Comparison of ENCODE assay signal across 15 cellular contexts in the genomic region with DNA sequence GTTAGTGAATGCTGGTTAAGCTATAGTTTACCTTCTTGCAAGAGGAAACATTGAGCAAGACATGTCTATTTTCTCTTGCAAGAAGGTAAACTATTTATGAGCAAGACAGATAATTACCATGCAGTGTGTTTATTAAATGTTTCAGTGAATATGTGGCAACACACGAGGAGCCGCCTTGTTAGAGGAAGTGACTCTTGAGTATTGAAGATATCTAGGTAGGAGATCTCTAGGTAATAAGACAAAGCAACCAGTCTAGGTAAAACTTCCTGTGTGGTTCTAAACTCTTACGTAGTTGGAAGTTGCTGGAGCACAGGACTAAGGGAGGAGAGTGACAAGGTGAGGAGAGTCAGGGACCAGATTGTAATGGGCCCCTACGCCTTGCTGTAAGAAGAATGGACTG. TPM values are rescaled to one million over a fixed set of nuclear protein-coding genes. Genes with fewer than 3 reads are reported as not detected.
DNase-seq lines count a peak whose midpoint lies in the region; ATAC-seq and TF ChIP-seq lines count a peak whose summit lies in the region.
"Had no signal": no experiment of that assay in that cellular context is flagged by ENCODE, and none has a peak within 500 bp of the region (broad histone marks: within the 10 kb centered on the region; RNA-seq: fewer than 3 reads in every experiment).

No MANE protein-coding gene starts in this region.

- no peak for TF ChIP-seq CTCF in CD8-positive, alpha-beta T cell (IDR thresholded peaks at IDR 0.05)

- intact Hi-C loops in CD8-positive, alpha-beta T cell (cut with DNase I, micrococcal nuclease), result no loop called here

- peaks cover 14% of the 10 kb centered on the region for H3K4me1 Mint-ChIP-seq in T-helper 1 cell treated with Interleukin-12 subunit alpha and Interleukin-12 subunit beta and Interleukin-4 antibody, amounts not matched to agents 30 μg/mL and 1 μg/mL, for 36 hours (ENCODE audit: low read depth)
- H3K4me1 Mint-ChIP-seq in CD8-positive, alpha-beta T cell (ENCODE audit: low read depth), result peaks cover 9% of the 10 kb centered on the region
- H3K4me1 Mint-ChIP-seq in activated naive CD8-positive, alpha-beta T cell treated with anti-CD3 and anti-CD28 coated beads for 36 hours, result peaks cover 2% of the 10 kb centered on the region
- H3K4me1 Mint-ChIP-seq: H9 had no signal

- H3K36me3 Mint-ChIP-seq in T-helper 1 cell treated with Interleukin-12 subunit alpha and Interleukin-12 subunit beta and Interleukin-4 antibody, amounts not matched to agents 30 μg/mL and 1 μg/mL, for 36 hours (ENCODE audit: low read depth), result peaks cover 37% of the 10 kb centered on the region
- H3K36me3 Mint-ChIP-seq in CD8-positive, alpha-beta T cell, result peaks cover 91% of the 10 kb centered on the region
- H3K36me3 Mint-ChIP-seq in activated naive CD8-positive, alpha-beta T cell treated with anti-CD3 and anti-CD28 coated beads for 36 hours, result peaks cover 34% of the 10 kb centered on the region

- no peaks in the 10 kb centered on the region for H3K27me3 ChIP-seq in CD8-positive, alpha-beta T cell (ENCODE audit: insufficient read depth, low read length)
- H3K27me3 ChIP-seq: BE2C had no signal

- H3K4me1 ChIP-seq in CD8-positive, alpha-beta T cell (ENCODE audit: insufficient read depth, low read length), result no peaks in the 10 kb centered on the region

- no peaks in the 10 kb centered on the region for H3K9me3 ChIP-seq in CD8-positive, alpha-beta T cell (ENCODE audit: low read length)
- H3K9me3 ChIP-seq: BE2C had no signal

- peaks cover 45% of the 10 kb centered on the region for H3K36me3 ChIP-seq in CD8-positive, alpha-beta T cell (ENCODE audit: insufficient read depth, low read length)

- CTCF ChIA-PET in CD8-positive, alpha-beta T cell (lab: Charles Lee), result no interaction called here

- H3K4me3 Mint-ChIP-seq in T-helper 1 cell treated with Interleukin-12 subunit alpha and Interleukin-12 subunit beta and Interleukin-4 antibody, amounts not matched to agents 30 μg/mL and 1 μg/mL, for 36 hours, result no peak overlapping the region
- H3K4me3 Mint-ChIP-seq in CD8-positive, alpha-beta T cell, result no peak overlapping the region
- no peak overlapping the region for H3K4me3 Mint-ChIP-seq in activated naive CD8-positive, alpha-beta T cell treated with anti-CD3 and anti-CD28 coated beads for 36 hours
- H3K4me3 Mint-ChIP-seq: H9 had no signal

- no peaks in the 10 kb centered on the region for H3K27me3 Mint-ChIP-seq in T-helper 1 cell treated with Interleukin-12 subunit alpha and Interleukin-12 subunit beta and Interleukin-4 antibody, amounts not matched to agents 30 μg/mL and 1 μg/mL, for 36 hours (ENCODE audit: low read depth)
- H3K27me3 Mint-ChIP-seq in CD8-positive, alpha-beta T cell (ENCODE audit: low read depth), result no peaks in the 10 kb centered on the region
- no peaks in the 10 kb centered on the region for H3K27me3 Mint-ChIP-seq in activated naive CD8-positive, alpha-beta T cell treated with anti-CD3 and anti-CD28 coated beads for 36 hours

- no peak overlapping the region for H3K27ac ChIP-seq in CD8-positive, alpha-beta T cell (ENCODE audit: low read depth, low read length)
- H3K27ac ChIP-seq: RWPE1 had no signal

- no peaks in the 10 kb centered on the region for H3K9me3 Mint-ChIP-seq in T-helper 1 cell treated with Interleukin-12 subunit alpha and Interleukin-12 subunit beta and Interleukin-4 antibody, amounts not matched to agents 30 μg/mL and 1 μg/mL, for 36 hours
- no peaks in the 10 kb centered on the region for H3K9me3 Mint-ChIP-seq in CD8-positive, alpha-beta T cell
- no peaks in the 10 kb centered on the region for H3K9me3 Mint-ChIP-seq in activated naive CD8-positive, alpha-beta T cell treated with anti-CD3 and anti-CD28 coated beads for 36 hours
- H3K9me3 Mint-ChIP-seq: H9 had no signal

- POLR2A ChIA-PET in CD8-positive, alpha-beta T cell (lab: Charles Lee), result no interaction called here

- peak; percentile 31 for ATAC-seq in CD8-positive, alpha-beta T cell
- no peak for ATAC-seq in GM18511 (IDR thresholded peaks at IDR 0.05; ENCODE audit: unreplicated experiment)

- H3K4me3 ChIP-seq in CD8-positive, alpha-beta T cell (ENCODE audit: low read depth, low read length), result no peak overlapping the region

- DNase-seq in T-helper 1 cell, result no peak
- no peak for DNase-seq in CD8-positive, alpha-beta T cell
- DNase-seq in activated naive CD8-positive, alpha-beta T cell treated with anti-CD3 and anti-CD28 coated beads for 36 hours, result no peak
- DNase-seq in renal cortical epithelial cell (ENCODE audit: low read depth), result peak; percentile 3
- DNase-seq in NCI-H1930 (lab: John Stamatoyannopoulos, UW), result no peak
- no peak for DNase-seq in NCI-H345 (lab: John Stamatoyannopoulos, UW)
- DNase-seq: 8988T, BE2C, DMS79 treated with DMSO at 0.1 percent for 48 hours, H9, NCI-H187, NCI-H526 treated with DMSO at 0.1 percent for 48 hours had no signal

- peak overlapping the region; percentile 82 for H3K27ac Mint-ChIP-seq in T-helper 1 cell treated with Interleukin-12 subunit alpha and Interleukin-12 subunit beta and Interleukin-4 antibody, amounts not matched to agents 30 μg/mL and 1 μg/mL, for 36 hours
- no peak overlapping the region for H3K27ac Mint-ChIP-seq in CD8-positive, alpha-beta T cell
- peak overlapping the region; percentile 62 for H3K27ac Mint-ChIP-seq in activated naive CD8-positive, alpha-beta T cell treated with anti-CD3 and anti-CD28 coated beads for 36 hours
- H3K27ac Mint-ChIP-seq: H9 had no signal

RNA-seq across cellular contexts. Expression of a gene that starts 16.8 kb away (rescaled TPM):
- 1 to 10 TPM; 5.5 to 6.1 TPM for total RNA-seq in CD8-positive, alpha-beta T cell
- 10 to 100 TPM; 61.6 to 63.4 TPM for total RNA-seq in activated naive CD8-positive, alpha-beta T cell treated with anti-CD3 and anti-CD28 coated beads for 36 hours
- 15.1 and 22.7 TPM in 2 replicates for total RNA-seq in renal cortical epithelial cell

RNA-seq across cellular contexts. Expression of a gene that starts 17.1 kb away (rescaled TPM):
- 1 to 10 TPM; 2.2 to 2.4 TPM for total RNA-seq in CD8-positive, alpha-beta T cell
- 10 to 100 TPM in 1 of 2 experiments, 1 to 10 TPM in 1; 9.3 to 11.5 TPM for total RNA-seq in activated naive CD8-positive, alpha-beta T cell treated with anti-CD3 and anti-CD28 coated beads for 36 hours
- total RNA-seq in renal cortical epithelial cell, result 18.7 and 19.3 TPM in 2 replicates
